Comparison of ENCODE assay signal across 16 cellular contexts in genomic region chr9:88905506-88905905, GRCh38.
"Had no signal": no experiment of that assay in that cellular context is flagged by ENCODE, and none has a peak within 500 bp of the region (broad histone marks: within the 10 kb centered on the region; RNA-seq: fewer than 3 reads in every experiment).

No MANE protein-coding gene starts in this region.

- H3K4me1 ChIP-seq: adrenal gland, body of pancreas, psoas muscle, transverse colon, vagina had no signal

- H3K27me3 ChIP-seq: adrenal gland, body of pancreas, ovary, transverse colon, vagina had no signal

- ATAC-seq: activated CD8-positive, alpha-beta T cell treated with anti-CD3 and anti-CD28 coated beads for 36 hours; body of pancreas; psoas muscle; right cardiac atrium; T-cell had no signal

- H3K4me3 ChIP-seq: adrenal gland, body of pancreas, ovary, psoas muscle, skin epidermis, transverse colon, vagina had no signal

- H3K27ac ChIP-seq: adrenal gland, body of pancreas, epithelial cell of prostate, ovary, psoas muscle, skin epidermis, transverse colon, vagina had no signal

- H3K9me3 ChIP-seq: body of pancreas, ovary, psoas muscle, transverse colon, vagina had no signal

- DNase-seq: activated CD4-positive, alpha-beta T cell treated with anti-CD3 and anti-CD28 coated beads, Interleukin-2, amount 10 ng/mL, durations not matched to agents 24 days and 14 days; activated CD8-positive, alpha-beta T cell treated with anti-CD3 and anti-CD28 coated beads for 36 hours; activated naive CD4-positive, alpha-beta T cell treated with anti-CD3 and anti-CD28 coated beads, Interleukin-2, amount 10 ng/mL, durations not matched to agents 7 days and 5 days; activated T-cell treated with anti-CD3 and anti-CD28 coated beads, Interleukin-2, amount 50 U/mL, for 1 hour; adrenal gland; body of pancreas; endodermal cell; ovary; psoas muscle; right cardiac atrium; T-cell; T-helper 9 cell; transverse colon had no signal

- H3K36me3 ChIP-seq: adrenal gland, ovary, transverse colon, vagina had no signal
